ENCODE assay signal across 8 cellular contexts in genomic region chr4:41935652-41936021, GRCh38. TPM values are rescaled to one million over a fixed set of nuclear protein-coding genes. Genes with fewer than 3 reads are reported as not detected.
DNase-seq lines count a peak whose midpoint lies in the region; ATAC-seq and TF ChIP-seq lines count a peak whose summit lies in the region.

No MANE protein-coding gene starts in this region.

- peaks cover 56% of the 10 kb centered on the region for H3K4me1 Mint-ChIP-seq in CD4-positive, alpha-beta T cell (ENCODE audit: low read depth)
- H3K4me1 Mint-ChIP-seq in activated naive CD8-positive, alpha-beta T cell (ENCODE audit: low read depth): peaks cover 43% of the 10 kb centered on the region

- H3K4me3 ChIP-seq in iPS-15b (ENCODE audit: low read depth, low read length): peak overlapping the region; percentile 81

- no peaks in the 10 kb centered on the region for H3K27me3 Mint-ChIP-seq in CD4-positive, alpha-beta T cell
- H3K27me3 Mint-ChIP-seq in activated naive CD8-positive, alpha-beta T cell: no peaks in the 10 kb centered on the region

- no peaks in the 10 kb centered on the region for H3K9me3 ChIP-seq in CD4-positive, alpha-beta T cell (ENCODE audit: control insufficient read depth, low read length)
- H3K9me3 ChIP-seq in KOPT-K1 (ENCODE audit: insufficient read depth, low read length, poor library complexity, severe bottlenecking) (no peaks in the 10 kb centered on the region), iPS-15b (ENCODE audit: control insufficient read depth, insufficient read depth, low read length) (no peaks in the 10 kb centered on the region)

- H3K36me3 ChIP-seq in KOPT-K1 (ENCODE audit: insufficient read depth, low read length) (peaks cover 37% of the 10 kb centered on the region), iPS-15b (ENCODE audit: control insufficient read depth, insufficient read depth, low read length) (peaks cover 3% of the 10 kb centered on the region)

- ATAC-seq in CD4-positive, alpha-beta T cell (ENCODE audit: poor library complexity): peak; percentile 17

- intact Hi-C loops in CD4-positive, alpha-beta T cell (cut with DNase I, micrococcal nuclease): loop anchor here (1.0 to 10.0 kb wide), 3 partner anchors 55 to 719 kb away; partner anchors contain the start of genes SLC30A9 (in 2 of the 2) and ATP8A1 (in 1 of the 2)

- peaks cover 42% of the 10 kb centered on the region for H3K36me3 Mint-ChIP-seq in CD4-positive, alpha-beta T cell (ENCODE audit: low read depth)
- peaks cover 11% of the 10 kb centered on the region for H3K36me3 Mint-ChIP-seq in activated naive CD8-positive, alpha-beta T cell

- H3K27ac Mint-ChIP-seq in CD4-positive, alpha-beta T cell: peak overlapping the region; percentile 86
- H3K27ac Mint-ChIP-seq in activated naive CD8-positive, alpha-beta T cell: peak overlapping the region; percentile 98

- H3K9me3 Mint-ChIP-seq in CD4-positive, alpha-beta T cell: no peaks in the 10 kb centered on the region
- H3K9me3 Mint-ChIP-seq in activated naive CD8-positive, alpha-beta T cell (ENCODE audit: low read depth): no peaks in the 10 kb centered on the region

- DNase-seq in CD4-positive, alpha-beta T cell: peak in 1 of 10 experiments; percentile 8
- peak; percentile 15 for DNase-seq in GM20000 (ENCODE audit: low spot score)
- peak; percentile 12 to 19 for DNase-seq in stimulated activated CD4-positive, alpha-beta T cell treated with anti-CD3 and anti-CD28 coated beads, Interleukin-1b, Interleukin-23, amount 100 ng/mL, for 4 hours (ENCODE audit: low read depth in 2 of 2)
- DNase-seq in dedifferentiated amniotic fluid mesenchymal stem cell (ENCODE audit: extremely low spot score): no peak
- DNase-seq in mucosa of gallbladder (ENCODE audit: low spot score): no peak

- POLR2A ChIA-PET in CD4-positive, alpha-beta T cell (lab: Charles Lee): interaction anchor here (1.6 to 2.0 kb wide), 2 partner anchors 12 to 54 kb away, joined by 3 to 8 read pairs; partner anchors contain the start of gene SLC30A9

- TF ChIP-seq CTCF in CD4-positive, alpha-beta T cell (IDR thresholded peaks at IDR 0.05): no peak
- TF ChIP-seq CTCF in GM20000 (IDR thresholded peaks at IDR 0.05; ENCODE audit: extremely low read depth, missing control alignments): no peak

- no peaks in the 10 kb centered on the region for H3K4me1 ChIP-seq in iPS-15b (ENCODE audit: control insufficient read depth, insufficient read depth, low read length)

- CTCF ChIA-PET in CD4-positive, alpha-beta T cell (lab: Charles Lee): no interaction called here

- peak overlapping the region; percentile 84 for H3K9ac ChIP-seq in iPS-15b (ENCODE audit: low read depth, low read length)

- no peaks in the 10 kb centered on the region for H3K27me3 ChIP-seq in CD4-positive, alpha-beta T cell (ENCODE audit: control insufficient read depth, insufficient read depth, low read length)
- H3K27me3 ChIP-seq in iPS-15b (ENCODE audit: control insufficient read depth, insufficient read depth, low read length): no peaks in the 10 kb centered on the region

- H3K27ac ChIP-seq in CD4-positive, alpha-beta T cell (ENCODE audit: low read depth, low read length): peak overlapping the region; percentile 51
- peak overlapping the region; percentile 85 for H3K27ac ChIP-seq in KOPT-K1 (ENCODE audit: low read depth, low read length, poor library complexity, severe bottlenecking)

- H3K4me3 Mint-ChIP-seq in CD4-positive, alpha-beta T cell: peak overlapping the region; percentile 94
- H3K4me3 Mint-ChIP-seq in activated naive CD8-positive, alpha-beta T cell: peak overlapping the region; percentile 99

RNA-seq across cellular contexts. Expression of gene TMEM33, which starts 0.4 kb away (rescaled TPM):
- 10 to 100 TPM; 18.0 to 19.7 TPM for total RNA-seq in CD4-positive, alpha-beta T cell
- 64.3 TPM for total RNA-seq in mucosa of gallbladder

RNA-seq across cellular contexts. Expression of gene DCAF4L1, which starts 45.9 kb away (rescaled TPM):
- total RNA-seq in CD4-positive, alpha-beta T cell: under 1 TPM; 0.19 to 0.22 TPM
- 0.12 TPM for total RNA-seq in mucosa of gallbladder

RNA-seq across cellular contexts. Expression of gene SLC30A9, which starts 54.7 kb away (rescaled TPM):
- 10 to 100 TPM; 18.2 to 20.4 TPM for total RNA-seq in CD4-positive, alpha-beta T cell
- total RNA-seq in mucosa of gallbladder: 51.9 TPM

Comparison
In these comparisons a context has a peak if more than half of its experiments do, and no peak if none do; other contexts are left out.
1. DNase-seq: peak in GM20000 (single experiment) and stimulated activated CD4-positive, alpha-beta T cell treated with anti-CD3 and anti-CD28 coated beads, Interleukin-1b, Interleukin-23, amount 100 ng/mL, for 4 hours (2 of 2); none in dedifferentiated amniotic fluid mesenchymal stem cell (single experiment) and mucosa of gallbladder (single experiment).